ENCODE assay signal across 11 cellular contexts in the genomic region with DNA sequence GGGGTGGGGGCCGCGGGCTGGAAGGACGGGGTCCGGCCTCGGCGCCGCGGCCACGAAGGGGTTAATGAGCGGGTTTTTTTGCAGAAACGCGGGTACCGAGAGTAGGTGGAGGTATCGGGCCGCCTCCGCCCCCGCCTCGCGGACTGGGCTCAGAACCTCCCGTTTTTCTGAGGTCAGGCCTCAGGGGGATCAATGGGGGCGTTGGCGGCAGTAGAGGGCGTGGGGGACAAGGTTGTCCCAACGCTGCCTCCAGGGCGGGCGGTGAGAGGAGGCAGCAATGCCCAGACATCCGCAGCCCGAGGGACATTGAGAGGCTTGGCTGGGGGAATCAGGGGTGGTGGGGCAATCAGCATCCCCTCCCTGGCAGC. TPM values are rescaled to one million over a fixed set of nuclear protein-coding genes. Genes with fewer than 3 reads are reported as not detected.
DNase-seq lines count a peak whose midpoint lies in the region; ATAC-seq and TF ChIP-seq lines count a peak whose summit lies in the region.
"Had no signal": no experiment of that assay in that cellular context is flagged by ENCODE, and none has a peak within 500 bp of the region (broad histone marks: within the 10 kb centered on the region; RNA-seq: fewer than 3 reads in every experiment).

No MANE protein-coding gene starts in this region.

- 8 to 10% methylated on average over 7 to 8 of the region's 28 CpGs for WGBS in mesodermal cell (ENCODE audit: insufficient coverage in 2 of 2), 2 experiments

- H3K36me3 ChIP-seq in cardiac muscle cell (no peaks in the 10 kb centered on the region), colonic mucosa (no peaks in the 10 kb centered on the region), mesodermal cell (ENCODE audit: control insufficient read depth, insufficient read depth, low read length) (no peaks in the 10 kb centered on the region), upper lobe of right lung (no peaks in the 10 kb centered on the region)

- H3K27ac ChIP-seq in cardiac muscle cell: no peak overlapping the region
- H3K27ac ChIP-seq in colonic mucosa: no peak overlapping the region
- H3K27ac ChIP-seq in mesodermal cell (ENCODE audit: low read depth, low read length, severe bottlenecking): no peak overlapping the region
- no peak overlapping the region for H3K27ac ChIP-seq in upper lobe of right lung
- H3K27ac ChIP-seq: epithelial cell of prostate had no signal

- H3K9ac ChIP-seq in colonic mucosa (ENCODE audit: low read depth in 2 of 2, low read length in 2 of 2): no peak overlapping the region

- DNase-seq in cardiac muscle cell (ENCODE audit: low read depth in 1 of 2, low spot score in 1 of 2) (no peak), cardiac septum (ENCODE audit: low spot score) (no peak), colonic mucosa (no peak), upper lobe of right lung (no peak), COLO829 (ENCODE audit: low spot score) (no peak), kidney tubule cell (ENCODE audit: low spot score) (no peak)
- DNase-seq: CD4-positive, CD25-positive, alpha-beta regulatory T cell; SHP77 had no signal

- TF ChIP-seq CTCF in cardiac muscle cell (IDR thresholded peaks at IDR 0.05; ENCODE audit: low read depth, low read length) (no peak), colonic mucosa (IDR thresholded peaks at IDR 0.05) (no peak), upper lobe of right lung (IDR thresholded peaks at IDR 0.05) (no peak)

- ATAC-seq in upper lobe of right lung: no peak
- ATAC-seq in HG03354 (IDR thresholded peaks at IDR 0.05; ENCODE audit: poor library complexity, severe bottlenecking, unreplicated experiment): no peak

- H3K27me3 ChIP-seq in cardiac muscle cell (peaks cover 17% of the 10 kb centered on the region), colonic mucosa (peaks cover 21% of the 10 kb centered on the region), upper lobe of right lung (peaks cover 9% of the 10 kb centered on the region)

- H3K4me1 ChIP-seq in cardiac muscle cell (ENCODE audit: low read depth): no peaks in the 10 kb centered on the region
- H3K4me1 ChIP-seq in colonic mucosa: no peaks in the 10 kb centered on the region
- peaks cover 4% of the 10 kb centered on the region for H3K4me1 ChIP-seq in mesodermal cell (ENCODE audit: control insufficient read depth, insufficient read depth, low read length, poor library complexity, severe bottlenecking)
- peaks cover 7% of the 10 kb centered on the region for H3K4me1 ChIP-seq in upper lobe of right lung

- H3K9me3 ChIP-seq in cardiac muscle cell (ENCODE audit: low read depth) (no peaks in the 10 kb centered on the region), colonic mucosa (no peaks in the 10 kb centered on the region), mesodermal cell (ENCODE audit: control insufficient read depth, low read length) (no peaks in the 10 kb centered on the region), upper lobe of right lung (no peaks in the 10 kb centered on the region)

- H3K4me3 ChIP-seq in cardiac muscle cell (peak overlapping the region; percentile 69), colonic mucosa (peak overlapping the region; percentile 30), mesodermal cell (ENCODE audit: extremely low read depth, insufficient read depth, low read length, poor library complexity, severe bottlenecking) (peak overlapping the region; percentile 63), upper lobe of right lung (peak overlapping the region; percentile 49)

- intact Hi-C loops in cardiac septum (cut with DNase I) (loop anchor here (10.0 kb wide), 1 partner anchor 94 kb away; no protein-coding TSS in a partner anchor), colonic mucosa (cut with DNase I) (no loop called here), upper lobe of right lung (cut with DNase I) (no loop called here)

RNA-seq across cellular contexts. Expression of a gene that starts 34.8 kb away (rescaled TPM):
- total RNA-seq in cardiac muscle cell: 2.1 and 7.1 TPM in 2 replicates
- 3.4 and 5.1 TPM in 2 replicates for polyA plus RNA-seq in cardiac muscle cell
- total RNA-seq in cardiac septum: 3.0 TPM
- 10 to 100 TPM; 11.1 to 11.6 TPM for total RNA-seq in colonic mucosa
- 1.2 TPM for polyA plus RNA-seq in mesodermal cell (2013, experiment 1 of 2)
- polyA plus RNA-seq in mesodermal cell (2013, experiment 2 of 2): 2.1 TPM
- 60.9 TPM for total RNA-seq in upper lobe of right lung
- total RNA-seq: CD4-positive, CD25-positive, alpha-beta regulatory T cell had no signal
- polyA plus RNA-seq: CD4-positive, CD25-positive, alpha-beta regulatory T cell had no signal
